In the genomic region with DNA sequence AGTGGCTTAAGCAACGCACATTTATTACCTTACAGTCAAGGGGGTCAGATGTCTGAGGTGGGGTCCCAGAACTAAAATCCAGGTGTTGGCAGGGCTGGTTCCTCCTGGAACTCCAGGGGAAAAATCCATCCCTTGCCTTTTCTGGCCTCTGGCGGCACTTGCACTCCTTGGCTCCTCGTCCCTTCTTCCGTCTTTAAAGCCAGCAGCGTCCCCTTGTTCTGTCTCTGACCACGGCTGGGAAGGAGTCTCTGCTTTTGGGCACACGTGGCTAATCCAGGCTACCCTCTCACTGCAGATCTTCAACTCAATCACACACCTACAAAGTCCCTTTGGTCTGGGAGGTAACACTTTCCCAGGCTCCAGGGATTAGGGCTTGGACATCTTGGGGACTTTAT, we compare ENCODE assay signal across 13 cellular contexts.
DNase-seq lines count a peak whose midpoint lies in the region; ATAC-seq and TF ChIP-seq lines count a peak whose summit lies in the region.
"Had no signal": no experiment of that assay in that cellular context is flagged by ENCODE, and none has a peak within 500 bp of the region (broad histone marks: within the 10 kb centered on the region; RNA-seq: fewer than 3 reads in every experiment).

No MANE protein-coding gene starts in this region.

- 81% methylated on average over 7 of the region's 7 CpGs; no CpG with 5 or more reads in 1 of the 2 donors for WGBS in transverse colon (ENCODE audit: low coverage in 1 of 2), 2 donors

- ATAC-seq in natural killer cell treated with Interleukin-12 subunit alpha and Interleukin-12 subunit beta and Interleukin-15 and Interleukin-18, amount 100 ng/mL, for 72 hours, result no peak

- TF ChIP-seq POLR2A in transverse colon (IDR thresholded peaks at IDR 0.05), result no peak

- H3K9me3 Mint-ChIP-seq in activated naive CD4-positive, alpha-beta T cell treated with anti-CD3 and anti-CD28 coated beads, Interleukin-2, amount 50 U/mL, for 24 hours, result no peaks in the 10 kb centered on the region
- H3K9me3 Mint-ChIP-seq in natural killer cell treated with Interleukin-12 subunit alpha and Interleukin-12 subunit beta and Interleukin-15 and Interleukin-18, amount 100 ng/mL, for 72 hours, result no peaks in the 10 kb centered on the region
- H3K9me3 Mint-ChIP-seq: T-helper 1 cell treated with Interleukin-12 subunit alpha and Interleukin-12 subunit beta and Interleukin-4 antibody, amounts not matched to agents 30 μg/mL and 1 μg/mL, for 36 hours had no signal

- intact Hi-C loops in dorsolateral prefrontal cortex (cut with DNase I), result no loop called here
- intact Hi-C loops in transverse colon (cut with DNase I; ENCODE audit: low total_unique reads), result no loop called here

- no peaks in the 10 kb centered on the region for H3K36me3 ChIP-seq in transverse colon

- H3K27me3 Mint-ChIP-seq in activated naive CD4-positive, alpha-beta T cell treated with anti-CD3 and anti-CD28 coated beads, Interleukin-2, amount 50 U/mL, for 24 hours, result no peaks in the 10 kb centered on the region
- H3K27me3 Mint-ChIP-seq in natural killer cell treated with Interleukin-12 subunit alpha and Interleukin-12 subunit beta and Interleukin-15 and Interleukin-18, amount 100 ng/mL, for 72 hours, result no peaks in the 10 kb centered on the region

- H3K27me3 ChIP-seq in dorsolateral prefrontal cortex, result no peaks in the 10 kb centered on the region
- no peaks in the 10 kb centered on the region for H3K27me3 ChIP-seq in transverse colon

- H3K36me3 Mint-ChIP-seq in activated naive CD4-positive, alpha-beta T cell treated with anti-CD3 and anti-CD28 coated beads, Interleukin-2, amount 50 U/mL, for 24 hours, result no peaks in the 10 kb centered on the region
- no peaks in the 10 kb centered on the region for H3K36me3 Mint-ChIP-seq in natural killer cell treated with Interleukin-12 subunit alpha and Interleukin-12 subunit beta and Interleukin-15 and Interleukin-18, amount 100 ng/mL, for 72 hours

- in situ Hi-C loops in transverse colon (cut with MboI; ENCODE audit: low pct_ligation_motif_present in 1 of 4, low pct_unique_long_range_greater_than_20kb in 1 of 4, low sequenced_read_pairs in 3 of 4), result no loop called here

- H3K9me3 ChIP-seq in transverse colon, result no peaks in the 10 kb centered on the region

- H3K4me1 ChIP-seq in transverse colon, result peaks cover 32 to 69% (median 59%) of the 10 kb centered on the region in 4 donors

- no peak for DNase-seq in activated naive CD4-positive, alpha-beta T cell (lab: John Stamatoyannopoulos, UW)
- DNase-seq in dorsolateral prefrontal cortex (peak in 5 of 10 donors; percentile 4 to 26 (median 15)), transverse colon (peak; percentile 6), NCI-H187 treated with DMSO at 0.1 percent for 48 hours (lab: John Stamatoyannopoulos, UW) (no peak), glomerular visceral epithelial cell (ENCODE audit: extremely low spot score) (no peak), NAMALWA (ENCODE audit: low spot score) (no peak)
- DNase-seq in natural killer cell treated with Interleukin-12 subunit alpha and Interleukin-12 subunit beta and Interleukin-15 and Interleukin-18, amount 100 ng/mL, for 72 hours (ENCODE audit: low spot score), result no peak
- DNase-seq: anterior cingulate cortex; DMS79 treated with DMSO at 0.1 percent for 48 hours; NCI-H1930; stimulated activated naive CD4-positive, alpha-beta T cell treated with Interleukin-2 at 50 U/mL for 16 hours had no signal

- H3K27ac Mint-ChIP-seq in activated naive CD4-positive, alpha-beta T cell treated with anti-CD3 and anti-CD28 coated beads, Interleukin-2, amount 50 U/mL, for 24 hours, result peak overlapping the region; percentile 94
- H3K27ac Mint-ChIP-seq in natural killer cell treated with Interleukin-12 subunit alpha and Interleukin-12 subunit beta and Interleukin-15 and Interleukin-18, amount 100 ng/mL, for 72 hours, result peak overlapping the region; percentile 54 to 90
- H3K27ac Mint-ChIP-seq: T-helper 1 cell treated with Interleukin-12 subunit alpha and Interleukin-12 subunit beta and Interleukin-4 antibody, amounts not matched to agents 30 μg/mL and 1 μg/mL, for 36 hours had no signal

- TF ChIP-seq CTCF in dorsolateral prefrontal cortex (IDR thresholded peaks at IDR 0.05 in 54 of 56, conservative IDR thresholded peaks at IDR 0.05 in 2 of 56; ENCODE audit: low read depth in 1 of 56, partially characterized antibody in 56 of 56) (no peak), transverse colon (IDR thresholded peaks at IDR 0.05) (no peak)

- H3K4me3 ChIP-seq in dorsolateral prefrontal cortex, result no peak overlapping the region
- H3K4me3 ChIP-seq in transverse colon, result no peak overlapping the region

- H3K27ac ChIP-seq in dorsolateral prefrontal cortex, result peak overlapping the region in 58 of 59 donors; percentile 99 to 100 (median 100)
- H3K27ac ChIP-seq in transverse colon, result peak overlapping the region; percentile 97 to 100 (median 99)

- H3K4me1 Mint-ChIP-seq in activated naive CD4-positive, alpha-beta T cell treated with anti-CD3 and anti-CD28 coated beads, Interleukin-2, amount 50 U/mL, for 24 hours, result peaks cover 60% of the 10 kb centered on the region
- H3K4me1 Mint-ChIP-seq in natural killer cell treated with Interleukin-12 subunit alpha and Interleukin-12 subunit beta and Interleukin-15 and Interleukin-18, amount 100 ng/mL, for 72 hours (ENCODE audit: low read depth in 2 of 2), result peaks cover 35 to 45% of the 10 kb centered on the region in 2 donors

- H3K4me3 Mint-ChIP-seq in activated naive CD4-positive, alpha-beta T cell treated with anti-CD3 and anti-CD28 coated beads, Interleukin-2, amount 50 U/mL, for 24 hours, result peak overlapping the region; percentile 36
- H3K4me3 Mint-ChIP-seq in natural killer cell treated with Interleukin-12 subunit alpha and Interleukin-12 subunit beta and Interleukin-15 and Interleukin-18, amount 100 ng/mL, for 72 hours, result no peak overlapping the region
- H3K4me3 Mint-ChIP-seq: T-helper 1 cell treated with Interleukin-12 subunit alpha and Interleukin-12 subunit beta and Interleukin-4 antibody, amounts not matched to agents 30 μg/mL and 1 μg/mL, for 36 hours had no signal

- TF ChIP-seq EP300 in transverse colon (IDR thresholded peaks at IDR 0.05; ENCODE audit: low read depth), result no peak
